Comparison of ENCODE assay signal across 1 cellular context in genomic region chr5:55897905-55898304, GRCh38.
A peak's percentile ranks its signal among the peaks of the same experiment; 100 is the strongest.
TF ChIP-seq lines count a peak whose summit lies in the region.

No MANE protein-coding gene starts in this region.

TF ChIP-seq in HepG2, 621 proteins besides CTCF, POLR2A, EP300 and RAD21 (continued from another document):
- TF ChIP-seq, protein P1, sequence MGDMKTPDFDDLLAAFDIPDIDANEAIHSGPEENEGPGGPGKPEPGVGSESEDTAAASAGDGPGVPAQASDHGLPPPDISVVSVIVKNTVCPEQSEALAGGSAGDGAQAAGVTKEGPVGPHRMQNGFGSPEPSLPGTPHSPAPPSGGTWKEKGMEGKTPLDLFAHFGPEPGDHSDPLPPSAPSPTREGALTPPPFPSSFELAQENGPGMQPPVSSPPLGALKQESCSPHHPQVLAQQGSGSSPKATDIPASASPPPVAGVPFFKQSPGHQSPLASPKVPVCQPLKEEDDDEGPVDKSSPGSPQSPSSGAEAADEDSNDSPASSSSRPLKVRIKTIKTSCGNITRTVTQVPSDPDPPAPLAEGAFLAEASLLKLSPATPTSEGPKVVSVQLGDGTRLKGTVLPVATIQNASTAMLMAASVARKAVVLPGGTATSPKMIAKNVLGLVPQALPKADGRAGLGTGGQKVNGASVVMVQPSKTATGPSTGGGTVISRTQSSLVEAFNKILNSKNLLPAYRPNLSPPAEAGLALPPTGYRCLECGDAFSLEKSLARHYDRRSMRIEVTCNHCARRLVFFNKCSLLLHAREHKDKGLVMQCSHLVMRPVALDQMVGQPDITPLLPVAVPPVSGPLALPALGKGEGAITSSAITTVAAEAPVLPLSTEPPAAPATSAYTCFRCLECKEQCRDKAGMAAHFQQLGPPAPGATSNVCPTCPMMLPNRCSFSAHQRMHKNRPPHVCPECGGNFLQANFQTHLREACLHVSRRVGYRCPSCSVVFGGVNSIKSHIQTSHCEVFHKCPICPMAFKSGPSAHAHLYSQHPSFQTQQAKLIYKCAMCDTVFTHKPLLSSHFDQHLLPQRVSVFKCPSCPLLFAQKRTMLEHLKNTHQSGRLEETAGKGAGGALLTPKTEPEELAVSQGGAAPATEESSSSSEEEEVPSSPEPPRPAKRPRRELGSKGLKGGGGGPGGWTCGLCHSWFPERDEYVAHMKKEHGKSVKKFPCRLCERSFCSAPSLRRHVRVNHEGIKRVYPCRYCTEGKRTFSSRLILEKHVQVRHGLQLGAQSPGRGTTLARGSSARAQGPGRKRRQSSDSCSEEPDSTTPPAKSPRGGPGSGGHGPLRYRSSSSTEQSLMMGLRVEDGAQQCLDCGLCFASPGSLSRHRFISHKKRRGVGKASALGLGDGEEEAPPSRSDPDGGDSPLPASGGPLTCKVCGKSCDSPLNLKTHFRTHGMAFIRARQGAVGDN (CRISPR knock-in tag; IDR thresholded peaks at IDR 0.05): peak; percentile 28; the same call in 1 of the 2 replicates
- TF ChIP-seq ZNF350 (CRISPR knock-in tag; IDR thresholded peaks at IDR 0.05; ENCODE audit: borderline replicate concordance, low read depth) (0 out of 2 replicates have a peak, but pooled peaks have one; percentile 29), HES4 (CRISPR knock-in tag; IDR thresholded peaks at IDR 0.05; ENCODE audit: borderline replicate concordance) (no peak), FOXK2 (IDR thresholded peaks at IDR 0.05) (no peak)
- TF ChIP-seq, protein P2, sequence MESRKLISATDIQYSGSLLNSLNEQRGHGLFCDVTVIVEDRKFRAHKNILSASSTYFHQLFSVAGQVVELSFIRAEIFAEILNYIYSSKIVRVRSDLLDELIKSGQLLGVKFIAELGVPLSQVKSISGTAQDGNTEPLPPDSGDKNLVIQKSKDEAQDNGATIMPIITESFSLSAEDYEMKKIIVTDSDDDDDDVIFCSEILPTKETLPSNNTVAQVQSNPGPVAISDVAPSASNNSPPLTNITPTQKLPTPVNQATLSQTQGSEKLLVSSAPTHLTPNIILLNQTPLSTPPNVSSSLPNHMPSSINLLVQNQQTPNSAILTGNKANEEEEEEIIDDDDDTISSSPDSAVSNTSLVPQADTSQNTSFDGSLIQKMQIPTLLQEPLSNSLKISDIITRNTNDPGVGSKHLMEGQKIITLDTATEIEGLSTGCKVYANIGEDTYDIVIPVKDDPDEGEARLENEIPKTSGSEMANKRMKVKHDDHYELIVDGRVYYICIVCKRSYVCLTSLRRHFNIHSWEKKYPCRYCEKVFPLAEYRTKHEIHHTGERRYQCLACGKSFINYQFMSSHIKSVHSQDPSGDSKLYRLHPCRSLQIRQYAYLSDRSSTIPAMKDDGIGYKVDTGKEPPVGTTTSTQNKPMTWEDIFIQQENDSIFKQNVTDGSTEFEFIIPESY (CRISPR knock-in tag; IDR thresholded peaks at IDR 0.05): peak; percentile 19; the same call in 1 of the 2 replicates
- TF ChIP-seq, protein P3, sequence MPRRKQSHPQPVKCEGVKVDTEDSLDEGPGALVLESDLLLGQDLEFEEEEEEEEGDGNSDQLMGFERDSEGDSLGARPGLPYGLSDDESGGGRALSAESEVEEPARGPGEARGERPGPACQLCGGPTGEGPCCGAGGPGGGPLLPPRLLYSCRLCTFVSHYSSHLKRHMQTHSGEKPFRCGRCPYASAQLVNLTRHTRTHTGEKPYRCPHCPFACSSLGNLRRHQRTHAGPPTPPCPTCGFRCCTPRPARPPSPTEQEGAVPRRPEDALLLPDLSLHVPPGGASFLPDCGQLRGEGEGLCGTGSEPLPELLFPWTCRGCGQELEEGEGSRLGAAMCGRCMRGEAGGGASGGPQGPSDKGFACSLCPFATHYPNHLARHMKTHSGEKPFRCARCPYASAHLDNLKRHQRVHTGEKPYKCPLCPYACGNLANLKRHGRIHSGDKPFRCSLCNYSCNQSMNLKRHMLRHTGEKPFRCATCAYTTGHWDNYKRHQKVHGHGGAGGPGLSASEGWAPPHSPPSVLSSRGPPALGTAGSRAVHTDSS (CRISPR knock-in tag; conservative IDR thresholded peaks at IDR 0.05): no peak
